10 cellular contexts compared by ENCODE assay signal in genomic region chr10:4826788-4827324, GRCh38. TPM values are rescaled to one million over a fixed set of nuclear protein-coding genes. Genes with fewer than 3 reads are reported as not detected.
A peak's percentile ranks its signal among the peaks of the same experiment; 100 is the strongest.
DNase-seq lines count a peak whose midpoint lies in the region; ATAC-seq and TF ChIP-seq lines count a peak whose summit lies in the region.
"Had no signal": no experiment of that assay in that cellular context is flagged by ENCODE, and none has a peak within 500 bp of the region (broad histone marks: within the 10 kb centered on the region; RNA-seq: fewer than 3 reads in every experiment).

No MANE protein-coding gene starts in this region.

- TF ChIP-seq CTCF in astrocyte of the spinal cord (IDR thresholded peaks at IDR 0.05; ENCODE audit: low read depth, low read length) (no peak), lower leg skin (IDR thresholded peaks at IDR 0.05) (no peak), testis (IDR thresholded peaks at IDR 0.05) (no peak)

- no peak for DNase-seq in activated CD8-positive, alpha-beta memory T cell treated with anti-CD3 and anti-CD28 coated beads, Interleukin-2, amount 10 ng/mL, durations not matched to agents 7 days and 5 days
- no peak for DNase-seq in activated CD8-positive, alpha-beta memory T cell treated with anti-CD3 and anti-CD28 coated beads, Interleukin-2, amount 50 U/mL, for 48 hours
- DNase-seq in astrocyte of the spinal cord (ENCODE audit: low read depth, low spot score) (no peak), lower leg skin (ENCODE audit: low spot score in 2 of 2) (no peak), testis (no peak), NCI-H748 (lab: John Stamatoyannopoulos, UW; ENCODE audit: unreplicated experiment) (no peak), DMS153 (lab: John Stamatoyannopoulos, UW) (no peak)
- DNase-seq: DMS 273 treated with DMSO at 0.1 percent for 48 hours, NCI-H524 treated with DMSO at 0.1 percent for 48 hours had no signal

- H3K27ac ChIP-seq in testis = peak overlapping the region; percentile 91 to 94

- 44 to 48% methylated on average over 13 of the region's 13 CpGs for WGBS in lower leg skin, 2 donors
- WGBS in testis, 2 donors = 25 to 38% methylated on average over 13 of the region's 13 CpGs

- H3K4me3 ChIP-seq in astrocyte of the spinal cord (ENCODE audit: low read depth, low read length) (peak overlapping the region; percentile 26), lower leg skin (ENCODE audit: low read depth, poor library complexity, severe bottlenecking) (peak overlapping the region; percentile 38), testis (peak overlapping the region; percentile 63 to 87)

- H3K36me3 Mint-ChIP-seq in activated CD8-positive, alpha-beta memory T cell treated with anti-CD3 and anti-CD28 coated beads, Interleukin-2, amount 10 ng/mL, durations not matched to agents 7 days and 5 days = no peaks in the 10 kb centered on the region

- no peaks in the 10 kb centered on the region for H3K36me3 ChIP-seq in testis (ENCODE audit: low read depth, missing control alignments)

- H3K9me3 ChIP-seq in testis = no peaks in the 10 kb centered on the region

- H3K27ac Mint-ChIP-seq in activated CD8-positive, alpha-beta memory T cell treated with anti-CD3 and anti-CD28 coated beads, Interleukin-2, amount 10 ng/mL, durations not matched to agents 7 days and 5 days = no peak overlapping the region

- H3K27me3 ChIP-seq in testis = no peaks in the 10 kb centered on the region

- H3K4me1 Mint-ChIP-seq in activated CD8-positive, alpha-beta memory T cell treated with anti-CD3 and anti-CD28 coated beads, Interleukin-2, amount 10 ng/mL, durations not matched to agents 7 days and 5 days = peaks cover 5% of the 10 kb centered on the region

- no peaks in the 10 kb centered on the region for H3K9me3 Mint-ChIP-seq in activated CD8-positive, alpha-beta memory T cell treated with anti-CD3 and anti-CD28 coated beads, Interleukin-2, amount 10 ng/mL, durations not matched to agents 7 days and 5 days (ENCODE audit: low read depth)

- CTCF ChIA-PET in activated CD8-positive, alpha-beta memory T cell treated with anti-CD3 and anti-CD28 coated beads, Interleukin-2, amount 10 ng/mL, durations not matched to agents 7 days and 5 days (lab: Charles Lee) = interaction anchor here (0.7 to 2.3 kb wide), 5 partner anchors 10 to 778 kb away, joined by 3 to 13 read pairs (median 6); no protein-coding TSS in a partner anchor

- peaks cover 68% of the 10 kb centered on the region for H3K27me3 Mint-ChIP-seq in activated CD8-positive, alpha-beta memory T cell treated with anti-CD3 and anti-CD28 coated beads, Interleukin-2, amount 10 ng/mL, durations not matched to agents 7 days and 5 days

- in situ Hi-C loops in astrocyte of the spinal cord (cut with HindIII; ENCODE audit: low sequenced_read_pairs) = no loop called here

- H3K4me3 Mint-ChIP-seq in activated CD8-positive, alpha-beta memory T cell treated with anti-CD3 and anti-CD28 coated beads, Interleukin-2, amount 10 ng/mL, durations not matched to agents 7 days and 5 days = peak overlapping the region; percentile 56

- H3K4me1 ChIP-seq in testis = peaks cover 7% of the 10 kb centered on the region

- ATAC-seq in activated CD8-positive, alpha-beta memory T cell treated with anti-CD3 and anti-CD28 coated beads, Interleukin-2, amount 10 ng/mL, durations not matched to agents 7 days and 5 days = no peak
- ATAC-seq in GM18907 (IDR thresholded peaks at IDR 0.05; ENCODE audit: unreplicated experiment) = no peak

- no peak for TF ChIP-seq POLR2A in lower leg skin (IDR thresholded peaks at IDR 0.05)
- no peak for TF ChIP-seq POLR2A in testis (IDR thresholded peaks at IDR 0.05)

- intact Hi-C loops in lower leg skin (cut with DNase I; ENCODE audit: low total_unique reads) = no loop called here
- intact Hi-C loops in testis (cut with DNase I; ENCODE audit: low total_unique reads) = no loop called here

RNA-seq across cellular contexts. Expression of gene AKR1E2, which starts 0.8 kb away (rescaled TPM):
- total RNA-seq in activated CD8-positive, alpha-beta memory T cell treated with anti-CD3 and anti-CD28 coated beads, Interleukin-2, amount 10 ng/mL, durations not matched to agents 7 days and 5 days = 1 to 10 TPM; 2.5 to 3.1 TPM
- total RNA-seq in lower leg skin (1 to 10 TPM in 3 of 4 donors, under 1 TPM in 1; 0.91 to 6.2 (median 3.8) TPM), testis (10 to 100 TPM; 37.0 to 53.0 TPM)
- 79.6 TPM for polyA plus RNA-seq in testis (ENCODE audit: insufficient read depth, low read depth, low replicate concordance)

Comparison
In these comparisons a context has a peak if more than half of its experiments do, and no peak if none do; other contexts are left out.
1. RNA of gene AKR1E2, which starts 0.8 kb away (total RNA-seq): 37.0 to 53.0 TPM in testis; 0.91 to 6.2 TPM in lower leg skin and 2.5 to 3.1 TPM in activated CD8-positive, alpha-beta memory T cell treated with anti-CD3 and anti-CD28 coated beads, Interleukin-2, amount 10 ng/mL, durations not matched to agents 7 days and 5 days; every median in the first group is over 4 times any median in the second.
2. Peak in every context shown above with its lines, with median percentiles within 50 percentile points of each other: H3K4me3 ChIP-seq.